In the genomic region with DNA sequence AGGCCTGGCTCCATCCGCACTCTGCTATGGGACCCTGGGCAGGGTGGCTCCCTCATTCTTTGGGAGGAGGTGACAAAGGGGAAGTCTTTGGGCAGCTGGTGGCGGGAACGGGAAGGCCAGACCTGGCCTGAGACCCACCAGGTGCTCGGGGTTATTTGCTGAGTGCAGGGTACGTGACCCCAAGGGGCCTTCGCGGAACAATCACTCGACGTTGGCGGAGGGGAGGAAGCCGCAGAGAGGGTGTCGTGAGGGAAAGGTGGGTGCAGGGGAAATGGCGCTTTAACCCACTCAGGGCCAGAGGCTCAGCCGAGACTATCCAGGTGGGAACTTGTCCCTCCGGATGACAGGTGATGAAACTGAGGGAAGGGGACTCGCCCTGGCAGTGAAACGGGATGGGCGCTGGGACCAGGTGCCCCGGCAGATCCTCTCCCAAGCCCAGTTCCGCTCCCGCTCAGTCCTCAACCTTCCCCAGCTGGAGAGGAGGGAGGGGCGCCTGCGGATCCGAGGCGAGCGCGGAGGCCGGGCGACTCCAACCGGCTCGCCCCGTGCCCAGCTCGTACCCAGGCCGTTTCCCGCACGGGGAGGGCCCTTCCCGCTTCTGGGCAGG, we compare ENCODE assay signal across 8 cellular contexts. TPM values are rescaled to one million over a fixed set of nuclear protein-coding genes. Genes with fewer than 3 reads are reported as not detected.
DNase-seq lines count a peak whose midpoint lies in the region; ATAC-seq and TF ChIP-seq lines count a peak whose summit lies in the region.

No MANE protein-coding gene starts in this region.

- TF ChIP-seq CTCF in DOHH2 (IDR thresholded peaks at IDR 0.05; ENCODE audit: low read depth, low read length, poor library complexity, severe bottlenecking) = no peak
- TF ChIP-seq CTCF in RWPE1 (conservative IDR thresholded peaks at IDR 0.05; ENCODE audit: low read depth) = no peak
- TF ChIP-seq CTCF in fibroblast of pulmonary artery (IDR thresholded peaks at IDR 0.05; ENCODE audit: low read length, missing control alignments) = no peak
- no peak for TF ChIP-seq CTCF in ovary (IDR thresholded peaks at IDR 0.05)

- TF ChIP-seq EP300 in ovary (IDR thresholded peaks at IDR 0.05) = no peak

- H3K27ac ChIP-seq in DOHH2 (ENCODE audit: low read depth, low read length) (peak overlapping the region; percentile 97), RWPE1 (peak overlapping the region; percentile 62), ovary (peak overlapping the region; percentile 38 to 52)

- POLR2A ChIA-PET in RWPE1 (lab: Yijun Ruan, JAX; ENCODE audit: low non-redundant PET) = no interaction called here

- no peaks in the 10 kb centered on the region for H3K9me2 ChIP-seq in DOHH2 (replicated peaks; ENCODE audit: control insufficient read depth, low read length)

- intact Hi-C loops in ovary (cut with DNase I) = loop anchor here in 1 of 4 donors (10.0 kb wide), 1 partner anchor 55 kb away; no protein-coding TSS in a partner anchor

- peaks cover 65% of the 10 kb centered on the region for H3K4me1 ChIP-seq in DOHH2 (ENCODE audit: control insufficient read depth, low read length)
- peaks cover 5% of the 10 kb centered on the region for H3K4me1 ChIP-seq in ovary (ENCODE audit: insufficient read depth)

- peak overlapping the region; percentile 85 for H3K4me2 ChIP-seq in DOHH2 (ENCODE audit: low read length)

- no peaks in the 10 kb centered on the region; the same call in 1 of the 2 replicates for H4K20me1 ChIP-seq in DOHH2 (ENCODE audit: control insufficient read depth, insufficient read depth, low read depth, low read length)

- DNase-seq in RWPE1 (ENCODE audit: low spot score) = peak; percentile 20
- no peak for DNase-seq in fibroblast of pulmonary artery (ENCODE audit: low read depth)
- DNase-seq in ovary = no peak
- DNase-seq in 8988T = no peak
- DNase-seq in cerebellar nuclear complex (lab: John Stamatoyannopoulos, UW) = no peak

- H3K27me3 ChIP-seq in DOHH2 (ENCODE audit: control insufficient read depth, low read length) = peaks cover 17% of the 10 kb centered on the region
- H3K27me3 ChIP-seq in ovary = no peaks in the 10 kb centered on the region

- WGBS in ovary, 3 donors = 28 to 40% (median 28%) methylated on average over 22 to 37 of the region's 37 CpGs

- peaks cover 34% of the 10 kb centered on the region for H3K79me2 ChIP-seq in DOHH2 (ENCODE audit: control insufficient read depth, low read length)

- H3F3A ChIP-seq in DOHH2 (ENCODE audit: control insufficient read depth, insufficient read depth) = peaks cover 33% of the 10 kb centered on the region

- H3K9me3 ChIP-seq in DOHH2 (ENCODE audit: control insufficient read depth, insufficient read depth, low read length) (no peaks in the 10 kb centered on the region), ovary (no peaks in the 10 kb centered on the region)

- H3K36me3 ChIP-seq in DOHH2 (ENCODE audit: control insufficient read depth, low read length) = peaks cover 10% of the 10 kb centered on the region
- H3K36me3 ChIP-seq in ovary = no peaks in the 10 kb centered on the region

- no peak for ATAC-seq in HG02623 (IDR thresholded peaks at IDR 0.05; ENCODE audit: unreplicated experiment)
- no peak for ATAC-seq in GM21825 (IDR thresholded peaks at IDR 0.05; ENCODE audit: unreplicated experiment)

- no peak for TF ChIP-seq POLR2A in ovary (IDR thresholded peaks at IDR 0.05)

- H3K4me3 ChIP-seq in DOHH2 (ENCODE audit: low read length) = peak overlapping the region; percentile 71
- H3K4me3 ChIP-seq in fibroblast of pulmonary artery (replicated peaks; ENCODE audit: low read depth, low read length) = peak overlapping the region; percentile 66
- H3K4me3 ChIP-seq in ovary = peak overlapping the region; percentile 73

- CTCF ChIA-PET in RWPE1 (lab: Yijun Ruan, JAX) = interaction anchor here (1.0 kb wide), 1 partner anchor 148 kb away, joined by 3 read pairs; no protein-coding TSS in a partner anchor

RNA-seq across cellular contexts. Expression of a gene that starts 0.9 kb away (rescaled TPM):
- 10 to 100 TPM in 4 of 7 donors, 1 to 10 TPM in 3; 3.3 to 19.6 (median 11.7) TPM for total RNA-seq in ovary
- polyA plus RNA-seq in ovary = 10 to 100 TPM in 1 of 2 donors, 1 to 10 TPM in 1; 2.0 to 12.1 TPM

Comparison
In these comparisons a context has a peak if more than half of its experiments do, and no peak if none do; other contexts are left out.
1. H3K27ac ChIP-seq: peak in every context shown above with its lines; median percentile 97 in DOHH2; 62 in RWPE1; 45 in ovary.